Comparison of ENCODE assay signal across 24 cellular contexts in the genomic region with DNA sequence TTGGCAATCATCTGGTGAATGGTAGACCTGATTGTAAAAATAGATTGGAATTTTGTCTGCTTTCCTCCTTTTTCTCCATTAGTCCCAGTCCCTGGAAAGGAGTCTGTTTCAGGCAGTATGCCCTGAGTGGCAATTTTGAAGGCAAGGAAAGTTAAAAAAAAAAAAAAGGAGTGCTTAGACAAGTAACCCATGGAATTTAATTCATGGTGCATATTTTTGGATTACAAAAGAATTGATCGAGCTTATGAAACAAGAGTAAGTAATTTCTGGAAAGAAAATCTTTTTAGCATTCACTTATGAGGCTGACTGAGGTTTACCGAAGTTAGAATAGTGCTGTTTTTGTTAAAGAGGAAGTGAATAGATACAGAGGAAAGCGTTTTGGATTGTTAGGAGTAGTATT. TPM values are rescaled to one million over a fixed set of nuclear protein-coding genes. Genes with fewer than 3 reads are reported as not detected.
"Had no signal": no experiment of that assay in that cellular context is flagged by ENCODE, and none has a peak within 500 bp of the region (broad histone marks: within the 10 kb centered on the region; RNA-seq: fewer than 3 reads in every experiment).

No MANE protein-coding gene starts in this region.

- H3K9me3 Mint-ChIP-seq: mesothelial cell of epicardium; naive B cell; nephron progenitor cell; neural progenitor cell; stimulated activated naive B cell treated with anti-CD40 and anti-IgM and Interleukin-4, amounts not matched to agents 10 μg/mL and 1 μg/mL and 100 μg/mL, for 72 hours had no signal

- H3K36me3 Mint-ChIP-seq: mesothelial cell of epicardium; naive B cell; natural killer cell; neural progenitor cell; stimulated activated naive B cell treated with anti-CD40 and anti-IgM and Interleukin-4, amounts not matched to agents 10 μg/mL and 1 μg/mL and 100 μg/mL, for 72 hours had no signal

- H3K27ac Mint-ChIP-seq: mesothelial cell of epicardium; natural killer cell; nephron progenitor cell; neural progenitor cell; progenitor cell of endocrine pancreas; stimulated activated naive B cell treated with anti-CD40 and anti-IgM and Interleukin-4, amounts not matched to agents 10 μg/mL and 1 μg/mL and 100 μg/mL, for 72 hours had no signal

- H3K4me3 Mint-ChIP-seq: mesothelial cell of epicardium; naive B cell; natural killer cell; nephron progenitor cell; neural progenitor cell; stimulated activated naive B cell treated with anti-CD40 and anti-IgM and Interleukin-4, amounts not matched to agents 10 μg/mL and 1 μg/mL and 100 μg/mL, for 72 hours had no signal

- H3K27me3 Mint-ChIP-seq: naive B cell; progenitor cell of endocrine pancreas; stimulated activated naive B cell treated with anti-CD40 and anti-IgM and Interleukin-4, amounts not matched to agents 10 μg/mL and 1 μg/mL and 100 μg/mL, for 72 hours had no signal

- H3K4me1 Mint-ChIP-seq: naive B cell; natural killer cell; stimulated activated naive B cell treated with anti-CD40 and anti-IgM and Interleukin-4, amounts not matched to agents 10 μg/mL and 1 μg/mL and 100 μg/mL, for 72 hours had no signal

- DNase-seq: islet precursor cell; left ventricle myocardium inferior; mesendoderm; naive B cell; natural killer cell; nephron progenitor cell; occipital lobe; ovary; retina; right cardiac atrium; sigmoid colon; stimulated activated CD4-positive, alpha-beta T cell treated with anti-CD3 and anti-CD28 coated beads, Interleukin-2, amount 100 ng/mL, for 24 hours; stimulated activated CD4-positive, alpha-beta T cell treated with anti-CD3 and anti-CD28 coated beads, Interleukin-4, amount 100 ng/mL, for 1 hour; stimulated activated naive B cell treated with anti-CD40 and anti-IgM and Interleukin-4, amounts not matched to agents 10 μg/mL and 1 μg/mL and 100 μg/mL, for 72 hours; stimulated activated naive CD8-positive, alpha-beta T cell treated with anti-CD3 and anti-CD28 coated beads, Interleukin-15, Interleukin-2, amounts not matched to agents 100 U/mL and 50 U/mL, for 24 hours; stomach; testis; thyroid gland; transverse colon; upper lobe of left lung had no signal

- ATAC-seq: natural killer cell; right cardiac atrium; stimulated activated naive B cell treated with anti-CD40 and anti-IgM and Interleukin-4, amounts not matched to agents 10 μg/mL and 1 μg/mL and 100 μg/mL, for 72 hours; stimulated activated naive CD8-positive, alpha-beta T cell treated with anti-CD3 and anti-CD28 coated beads, Interleukin-15, Interleukin-2, amounts not matched to agents 100 U/mL and 50 U/mL, for 24 hours had no signal

RNA-seq across cellular contexts. Expression of a gene that starts 29.4 kb away (rescaled TPM):
- total RNA-seq: mononuclear cell had no signal
